In the genomic region with DNA sequence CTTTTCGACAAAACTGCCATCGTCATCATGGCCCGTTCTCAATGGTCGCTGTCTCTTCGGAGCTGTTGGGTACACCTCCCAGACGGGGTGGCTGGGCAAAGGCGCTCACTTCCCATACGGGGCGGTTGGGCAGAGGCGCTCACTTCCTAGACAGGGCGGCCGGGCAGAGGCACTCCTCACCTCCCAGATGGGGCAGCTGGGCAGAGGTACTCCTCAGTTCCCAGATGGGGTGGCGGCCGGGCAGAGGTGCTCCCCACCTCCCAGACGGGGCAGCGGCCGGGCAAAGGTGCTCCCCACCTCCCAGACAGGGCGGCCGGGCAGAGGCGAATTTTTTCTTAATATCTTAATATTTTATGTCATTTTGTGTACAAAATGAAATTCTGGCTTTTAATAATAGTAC, we compare ENCODE assay signal across 19 cellular contexts. TPM values are rescaled to one million over a fixed set of nuclear protein-coding genes. Genes with fewer than 3 reads are reported as not detected.
DNase-seq lines count a peak whose midpoint lies in the region; ATAC-seq and TF ChIP-seq lines count a peak whose summit lies in the region.
"Had no signal": no experiment of that assay in that cellular context is flagged by ENCODE, and none has a peak within 500 bp of the region (broad histone marks: within the 10 kb centered on the region; RNA-seq: fewer than 3 reads in every experiment).

No MANE protein-coding gene starts in this region.

- 98% methylated on average over 19 of the region's 20 CpGs for WGBS in hepatocyte (ENCODE audit: low lambda C conversion rate, missing lambda C conversion rate)
- WGBS in esophagus squamous epithelium, 2 donors = 95 to 97% methylated on average over 9 to 13 of the region's 20 CpGs

- ATAC-seq in DND-41 (ENCODE audit: insufficient read depth, low read depth) (no peak), lower lobe of right lung (no peak)
- no peak for ATAC-seq in stimulated activated naive B cell treated with anti-CD40 and anti-IgM and Interleukin-4, amounts not matched to agents 10 μg/mL and 1 μg/mL and 100 μg/mL, for 72 hours (replicated peaks)
- ATAC-seq: A549; CD8-positive, alpha-beta T cell; GM12878 had no signal

- peaks cover 9 to 16% of the 10 kb centered on the region in 2 donors for H3K4me1 Mint-ChIP-seq in stimulated activated naive B cell treated with anti-CD40 and anti-IgM and Interleukin-4, amounts not matched to agents 10 μg/mL and 1 μg/mL and 100 μg/mL, for 72 hours

- no peak overlapping the region for H2AFZ ChIP-seq in DND-41 (ENCODE audit: low read depth, low read length)
- no peak overlapping the region for H2AFZ ChIP-seq in hepatocyte

- H3K4me3 Mint-ChIP-seq in stimulated activated naive B cell treated with anti-CD40 and anti-IgM and Interleukin-4, amounts not matched to agents 10 μg/mL and 1 μg/mL and 100 μg/mL, for 72 hours = no peak overlapping the region
- H3K4me3 Mint-ChIP-seq: B cell; CD4-positive, alpha-beta T cell; CD8-positive, alpha-beta T cell had no signal

- intact Hi-C loops in lower lobe of right lung (cut with DNase I) = no loop called here
- intact Hi-C loops in esophagus squamous epithelium (cut with DNase I) = no loop called here

- H3K9me3 Mint-ChIP-seq in stimulated activated naive B cell treated with anti-CD40 and anti-IgM and Interleukin-4, amounts not matched to agents 10 μg/mL and 1 μg/mL and 100 μg/mL, for 72 hours = peaks cover 4% of the 10 kb centered on the region in 2 donors

- H3K4me1 ChIP-seq in DND-41 (ENCODE audit: insufficient read depth, low read length) (no peaks in the 10 kb centered on the region), lower lobe of right lung (no peaks in the 10 kb centered on the region), hepatocyte (ENCODE audit: insufficient read depth) (no peaks in the 10 kb centered on the region), esophagus squamous epithelium (no peaks in the 10 kb centered on the region)
- H3K4me1 ChIP-seq: A549, Caco-2 had no signal

- H3K9ac ChIP-seq in DND-41 (ENCODE audit: low read depth, low read length) = no peak overlapping the region
- H3K9ac ChIP-seq: BLaER1 treated with 17β-estradiol and CSF1 and Interleukin-3, amounts not matched to agents 10 nM and 100 nM had no signal

- H3K27ac ChIP-seq in DND-41 (ENCODE audit: low read length) = no peak overlapping the region
- no peak overlapping the region for H3K27ac ChIP-seq in lower lobe of right lung
- no peak overlapping the region for H3K27ac ChIP-seq in hepatocyte
- no peak overlapping the region for H3K27ac ChIP-seq in esophagus squamous epithelium
- H3K27ac ChIP-seq: 22Rv1; A549; BLaER1 treated with 17β-estradiol and CSF1 and Interleukin-3, amounts not matched to agents 10 nM and 100 nM; C4-2B had no signal

- no peaks in the 10 kb centered on the region for H3K9me3 ChIP-seq in DND-41 (ENCODE audit: insufficient read depth, low read length, severe bottlenecking)
- H3K9me3 ChIP-seq in lower lobe of right lung = no peaks in the 10 kb centered on the region
- H3K9me3 ChIP-seq in hepatocyte (ENCODE audit: low read depth) = no peaks in the 10 kb centered on the region
- H3K9me3 ChIP-seq in esophagus squamous epithelium = no peaks in the 10 kb centered on the region
- H3K9me3 ChIP-seq: A549, Caco-2 had no signal

- no peak overlapping the region for H3K4me2 ChIP-seq in DND-41 (ENCODE audit: insufficient read depth, low read length)
- no peak overlapping the region for H3K4me2 ChIP-seq in hepatocyte
- H3K4me2 ChIP-seq: A549; BLaER1 treated with 17β-estradiol and CSF1 and Interleukin-3, amounts not matched to agents 10 nM and 100 nM had no signal

- TF ChIP-seq CTCF in DND-41 (IDR thresholded peaks at IDR 0.05; ENCODE audit: borderline replicate concordance, extremely low read depth, low read length, poor library complexity, severe bottlenecking) = no peak
- TF ChIP-seq CTCF in lower lobe of right lung (IDR thresholded peaks at IDR 0.05) = no peak
- no peak for TF ChIP-seq CTCF in hepatocyte (IDR thresholded peaks at IDR 0.05; ENCODE audit: poor library complexity)
- TF ChIP-seq CTCF in esophagus squamous epithelium (IDR thresholded peaks at IDR 0.05) = no peak

- H3K4me3 ChIP-seq in DND-41 (ENCODE audit: low read depth in 1 of 2, low read length in 2 of 2) (no peak overlapping the region), lower lobe of right lung (no peak overlapping the region), hepatocyte (no peak overlapping the region), esophagus squamous epithelium (no peak overlapping the region)
- H3K4me3 ChIP-seq: A549, GM12878 had no signal

- H3K36me3 ChIP-seq in DND-41 (ENCODE audit: insufficient read depth, low read length) = peaks cover 55% of the 10 kb centered on the region
- H3K36me3 ChIP-seq in lower lobe of right lung = peaks cover 55% of the 10 kb centered on the region
- H3K36me3 ChIP-seq in hepatocyte (replicated peaks; ENCODE audit: insufficient read depth, low read depth) = no peaks in the 10 kb centered on the region
- H3K36me3 ChIP-seq in esophagus squamous epithelium = peaks cover 0 to 62% (median 0%) of the 10 kb centered on the region in 3 donors

- H3K27me3 Mint-ChIP-seq in stimulated activated naive B cell treated with anti-CD40 and anti-IgM and Interleukin-4, amounts not matched to agents 10 μg/mL and 1 μg/mL and 100 μg/mL, for 72 hours = no peaks in the 10 kb centered on the region
- H3K27me3 Mint-ChIP-seq: B cell; CD4-positive, alpha-beta T cell had no signal

- peak; percentile 16 for DNase-seq in DND-41
- peak; percentile 45 for DNase-seq in lower lobe of right lung
- DNase-seq in stimulated activated naive B cell treated with anti-CD40 and anti-IgM and Interleukin-4, amounts not matched to agents 10 μg/mL and 1 μg/mL and 100 μg/mL, for 72 hours = no peak
- no peak for DNase-seq in hepatocyte (ENCODE audit: low spot score)
- no peak for DNase-seq in esophagus squamous epithelium (lab: John Stamatoyannopoulos, UW)
- DNase-seq: AML-193; Caco-2; Calu3; CD4-positive, alpha-beta T cell; CD8-positive, alpha-beta T cell; DMS79 treated with DMSO at 0.1 percent for 48 hours; EL; GDM1 had no signal

- H3K36me3 Mint-ChIP-seq in stimulated activated naive B cell treated with anti-CD40 and anti-IgM and Interleukin-4, amounts not matched to agents 10 μg/mL and 1 μg/mL and 100 μg/mL, for 72 hours = peaks cover 55 to 67% of the 10 kb centered on the region in 2 donors

- H3K27ac Mint-ChIP-seq in stimulated activated naive B cell treated with anti-CD40 and anti-IgM and Interleukin-4, amounts not matched to agents 10 μg/mL and 1 μg/mL and 100 μg/mL, for 72 hours = peak overlapping the region; percentile 54
- H3K27ac Mint-ChIP-seq: B cell; CD4-positive, alpha-beta T cell; CD8-positive, alpha-beta T cell had no signal

- no peaks in the 10 kb centered on the region for H3K79me2 ChIP-seq in DND-41 (ENCODE audit: insufficient read depth, low read length)
- H3K79me2 ChIP-seq in hepatocyte = no peaks in the 10 kb centered on the region

- H4K20me1 ChIP-seq in DND-41 (ENCODE audit: insufficient read depth, low read length) (no peaks in the 10 kb centered on the region), hepatocyte (ENCODE audit: insufficient read depth, poor library complexity, severe bottlenecking) (no peaks in the 10 kb centered on the region)
- H4K20me1 ChIP-seq: BLaER1 treated with 17β-estradiol and CSF1 and Interleukin-3, amounts not matched to agents 10 nM and 100 nM had no signal

- no peaks in the 10 kb centered on the region for H3K9me2 ChIP-seq in hepatocyte (replicated peaks; ENCODE audit: insufficient read depth)

- no peaks in the 10 kb centered on the region for H3K27me3 ChIP-seq in DND-41 (ENCODE audit: insufficient read depth, low read length, poor library complexity)
- H3K27me3 ChIP-seq in lower lobe of right lung (ENCODE audit: low read depth) = no peaks in the 10 kb centered on the region
- H3K27me3 ChIP-seq in hepatocyte = no peaks in the 10 kb centered on the region
- H3K27me3 ChIP-seq in esophagus squamous epithelium = no peaks in the 10 kb centered on the region
- H3K27me3 ChIP-seq: BLaER1 treated with 17β-estradiol and CSF1 and Interleukin-3, amounts not matched to agents 10 nM and 100 nM had no signal

- TF ChIP-seq POLR2A in esophagus squamous epithelium (IDR thresholded peaks at IDR 0.05) = no peak

RNA-seq across cellular contexts. Expression of gene PARP14, which starts 44.5 kb away (rescaled TPM):
- total RNA-seq in lower lobe of right lung (165 TPM), hepatocyte (27.7 and 33.1 TPM in 2 replicates), esophagus squamous epithelium (10 to 100 TPM in 3 of 4 donors, 1 to 10 TPM in 1; 9.5 to 34.1 (median 22.9) TPM)
- 8.5 TPM in 2 replicates for polyA plus RNA-seq in hepatocyte

Comparison
In these comparisons a context has a peak if more than half of its experiments do, and no peak if none do; other contexts are left out.
1. DNase-seq: peak in DND-41 (single experiment) and lower lobe of right lung (single experiment); none in stimulated activated naive B cell treated with anti-CD40 and anti-IgM and Interleukin-4, amounts not matched to agents 10 μg/mL and 1 μg/mL and 100 μg/mL, for 72 hours (single experiment), hepatocyte (single experiment) and esophagus squamous epithelium (single experiment).